1 cellular context compared by ENCODE assay signal in the genomic region with DNA sequence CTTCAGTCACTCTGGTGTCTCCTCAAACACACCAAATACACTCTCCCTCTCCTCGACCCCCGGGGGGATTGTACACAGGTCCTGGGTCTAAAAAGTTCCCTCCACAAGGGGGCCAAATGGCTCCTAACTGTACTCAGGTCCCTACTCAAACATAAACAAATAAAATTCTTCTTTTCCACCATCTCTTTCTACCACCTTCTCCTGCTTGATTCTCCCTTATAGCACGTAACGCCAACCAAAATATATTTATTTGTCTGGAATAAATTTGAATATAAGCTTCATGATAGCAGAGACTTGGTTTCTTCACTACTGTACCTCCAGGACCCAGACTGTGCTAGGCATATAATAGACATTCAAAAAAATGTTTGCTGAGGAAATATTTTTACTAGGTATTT.
TF ChIP-seq lines count a peak whose summit lies in the region.

No MANE protein-coding gene starts in this region.

TF ChIP-seq in K562, 482 proteins besides CTCF, POLR2A, EP300 and RAD21 (continued from another document and continues in another):
- TF ChIP-seq, protein P1, sequence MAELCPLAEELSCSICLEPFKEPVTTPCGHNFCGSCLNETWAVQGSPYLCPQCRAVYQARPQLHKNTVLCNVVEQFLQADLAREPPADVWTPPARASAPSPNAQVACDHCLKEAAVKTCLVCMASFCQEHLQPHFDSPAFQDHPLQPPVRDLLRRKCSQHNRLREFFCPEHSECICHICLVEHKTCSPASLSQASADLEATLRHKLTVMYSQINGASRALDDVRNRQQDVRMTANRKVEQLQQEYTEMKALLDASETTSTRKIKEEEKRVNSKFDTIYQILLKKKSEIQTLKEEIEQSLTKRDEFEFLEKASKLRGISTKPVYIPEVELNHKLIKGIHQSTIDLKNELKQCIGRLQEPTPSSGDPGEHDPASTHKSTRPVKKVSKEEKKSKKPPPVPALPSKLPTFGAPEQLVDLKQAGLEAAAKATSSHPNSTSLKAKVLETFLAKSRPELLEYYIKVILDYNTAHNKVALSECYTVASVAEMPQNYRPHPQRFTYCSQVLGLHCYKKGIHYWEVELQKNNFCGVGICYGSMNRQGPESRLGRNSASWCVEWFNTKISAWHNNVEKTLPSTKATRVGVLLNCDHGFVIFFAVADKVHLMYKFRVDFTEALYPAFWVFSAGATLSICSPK (IDR thresholded peaks at IDR 0.05; ENCODE audit: borderline replicate concordance): no peak
- TF ChIP-seq ELF2 (CRISPR knock-in tag; IDR thresholded peaks at IDR 0.05) (no peak), PHB (CRISPR knock-in tag; IDR thresholded peaks at IDR 0.05) (no peak), RBM15 (IDR thresholded peaks at IDR 0.05; ENCODE audit: insufficient read depth, low read length) (no peak), MTA3 (IDR thresholded peaks at IDR 0.05; ENCODE audit: borderline replicate concordance) (peak; percentile 79; the same call in 1 of the 2 replicates), LEF1 (IDR thresholded peaks at IDR 0.05) (peak; percentile 44; the same call in 1 of the 2 replicates), RNF219 (CRISPR knock-in tag; IDR thresholded peaks at IDR 0.05) (no peak), ZNF75A (CRISPR knock-in tag; IDR thresholded peaks at IDR 0.05) (no peak), FOXJ2 (tag; IDR thresholded peaks at IDR 0.05) (no peak), SMARCB1 (IDR thresholded peaks at IDR 0.05; ENCODE audit: insufficient read length, low read depth) (no peak), TOE1 (IDR thresholded peaks at IDR 0.05; ENCODE audit: borderline replicate concordance) (peak; percentile 91), TOE1 (CRISPR knock-in tag; IDR thresholded peaks at IDR 0.05; ENCODE audit: borderline replicate concordance, low read depth) (no peak), ATF1 (CRISPR knock-in tag; IDR thresholded peaks at IDR 0.05) (no peak), ATF1 (tag; IDR thresholded peaks at IDR 0.05) (peak; percentile 58), ZC3H8 (IDR thresholded peaks at IDR 0.05) (no peak), NBN (IDR thresholded peaks at IDR 0.05; ENCODE audit: low read depth) (no peak), ZNF3 (CRISPR knock-in tag; IDR thresholded peaks at IDR 0.05) (no peak), EP400 (IDR thresholded peaks at IDR 0.05) (peak; percentile 48), ZNF174 (CRISPR knock-in tag; IDR thresholded peaks at IDR 0.05) (no peak), NR2C1 (IDR thresholded peaks at IDR 0.05) (no peak), NR2C1 (tag; IDR thresholded peaks at IDR 0.05) (peak; percentile 13; the same call in 1 of the 2 replicates), CC2D1A (IDR thresholded peaks at IDR 0.05) (peak; percentile 62; the same call in 1 of the 2 replicates), ZBTB40 (IDR thresholded peaks at IDR 0.05) (peak; percentile 48), ZBTB40 (CRISPR knock-in tag; IDR thresholded peaks at IDR 0.05) (no peak), MBD1 (CRISPR knock-in tag; IDR thresholded peaks at IDR 0.05) (no peak), SREBF1 (IDR thresholded peaks at IDR 0.05; ENCODE audit: borderline replicate concordance, low read depth, low read length) (no peak), PRPF4 (IDR thresholded peaks at IDR 0.05; ENCODE audit: insufficient read depth, low read depth, low read length, poor library complexity, severe bottlenecking) (no peak), ARNT (IDR thresholded peaks at IDR 0.05) (peak in 1 of 2 experiments; percentile 95; a peak in 2 of 4 replicates), HINFP (tag; conservative IDR thresholded peaks at IDR 0.05; ENCODE audit: low read depth) (no peak), YY1 (IDR thresholded peaks at IDR 0.05; ENCODE audit: borderline replicate concordance in 1 of 3, control insufficient read depth in 1 of 3, extremely low read depth in 1 of 3, insufficient read depth in 3 of 3, insufficient read length in 1 of 3, insufficient replicate concordance in 2 of 3, low read depth in 1 of 3, low read length in 2 of 3) (peak in 1 of 3 experiments; percentile 64), ASH1L (IDR thresholded peaks at IDR 0.05; ENCODE audit: borderline replicate concordance, low read depth, partially characterized antibody) (peak; percentile 74), DIDO1 (tag; IDR thresholded peaks at IDR 0.05; ENCODE audit: low read depth) (peak; percentile 88), FOXK2 (conservative IDR thresholded peaks at IDR 0.05 in 1 of 2, IDR thresholded peaks at IDR 0.05 in 1 of 2; ENCODE audit: low read depth in 2 of 2) (peak; percentile 72 to 84; a peak in 3 of 4 replicates), HDAC1 (IDR thresholded peaks at IDR 0.05) (no peak), ZNF589 (CRISPR knock-in tag; IDR thresholded peaks at IDR 0.05; ENCODE audit: low read depth) (no peak), FUS (optimal IDR thresholded peaks at IDR 0.05; ENCODE audit: low read depth, low read length) (no peak), ATF7 (IDR thresholded peaks at IDR 0.05) (peak; percentile 30; the same call in 1 of the 2 replicates), HDAC2 (IDR thresholded peaks at IDR 0.05) (0 out of 2 replicates have a peak, but pooled peaks have one; percentile 55)
- TF ChIP-seq, protein P2, sequence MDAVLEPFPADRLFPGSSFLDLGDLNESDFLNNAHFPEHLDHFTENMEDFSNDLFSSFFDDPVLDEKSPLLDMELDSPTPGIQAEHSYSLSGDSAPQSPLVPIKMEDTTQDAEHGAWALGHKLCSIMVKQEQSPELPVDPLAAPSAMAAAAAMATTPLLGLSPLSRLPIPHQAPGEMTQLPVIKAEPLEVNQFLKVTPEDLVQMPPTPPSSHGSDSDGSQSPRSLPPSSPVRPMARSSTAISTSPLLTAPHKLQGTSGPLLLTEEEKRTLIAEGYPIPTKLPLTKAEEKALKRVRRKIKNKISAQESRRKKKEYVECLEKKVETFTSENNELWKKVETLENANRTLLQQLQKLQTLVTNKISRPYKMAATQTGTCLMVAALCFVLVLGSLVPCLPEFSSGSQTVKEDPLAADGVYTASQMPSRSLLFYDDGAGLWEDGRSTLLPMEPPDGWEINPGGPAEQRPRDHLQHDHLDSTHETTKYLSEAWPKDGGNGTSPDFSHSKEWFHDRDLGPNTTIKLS (IDR thresholded peaks at IDR 0.05; ENCODE audit: borderline replicate concordance, low read depth): no peak
- TF ChIP-seq, protein P3, sequence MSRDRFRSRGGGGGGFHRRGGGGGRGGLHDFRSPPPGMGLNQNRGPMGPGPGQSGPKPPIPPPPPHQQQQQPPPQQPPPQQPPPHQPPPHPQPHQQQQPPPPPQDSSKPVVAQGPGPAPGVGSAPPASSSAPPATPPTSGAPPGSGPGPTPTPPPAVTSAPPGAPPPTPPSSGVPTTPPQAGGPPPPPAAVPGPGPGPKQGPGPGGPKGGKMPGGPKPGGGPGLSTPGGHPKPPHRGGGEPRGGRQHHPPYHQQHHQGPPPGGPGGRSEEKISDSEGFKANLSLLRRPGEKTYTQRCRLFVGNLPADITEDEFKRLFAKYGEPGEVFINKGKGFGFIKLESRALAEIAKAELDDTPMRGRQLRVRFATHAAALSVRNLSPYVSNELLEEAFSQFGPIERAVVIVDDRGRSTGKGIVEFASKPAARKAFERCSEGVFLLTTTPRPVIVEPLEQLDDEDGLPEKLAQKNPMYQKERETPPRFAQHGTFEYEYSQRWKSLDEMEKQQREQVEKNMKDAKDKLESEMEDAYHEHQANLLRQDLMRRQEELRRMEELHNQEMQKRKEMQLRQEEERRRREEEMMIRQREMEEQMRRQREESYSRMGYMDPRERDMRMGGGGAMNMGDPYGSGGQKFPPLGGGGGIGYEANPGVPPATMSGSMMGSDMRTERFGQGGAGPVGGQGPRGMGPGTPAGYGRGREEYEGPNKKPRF (IDR thresholded peaks at IDR 0.05; ENCODE audit: low read depth, low read length): no peak
